In genomic region chr3:158711886-158712285, GRCh38 we compare ENCODE assay signal across 1 cellular context.
TF ChIP-seq lines count a peak whose summit lies in the region.

No MANE protein-coding gene starts in this region.

TF ChIP-seq in GM12878, 131 proteins besides CTCF, POLR2A, EP300 and RAD21 (continued from another document):
- TF ChIP-seq, protein P1, sequence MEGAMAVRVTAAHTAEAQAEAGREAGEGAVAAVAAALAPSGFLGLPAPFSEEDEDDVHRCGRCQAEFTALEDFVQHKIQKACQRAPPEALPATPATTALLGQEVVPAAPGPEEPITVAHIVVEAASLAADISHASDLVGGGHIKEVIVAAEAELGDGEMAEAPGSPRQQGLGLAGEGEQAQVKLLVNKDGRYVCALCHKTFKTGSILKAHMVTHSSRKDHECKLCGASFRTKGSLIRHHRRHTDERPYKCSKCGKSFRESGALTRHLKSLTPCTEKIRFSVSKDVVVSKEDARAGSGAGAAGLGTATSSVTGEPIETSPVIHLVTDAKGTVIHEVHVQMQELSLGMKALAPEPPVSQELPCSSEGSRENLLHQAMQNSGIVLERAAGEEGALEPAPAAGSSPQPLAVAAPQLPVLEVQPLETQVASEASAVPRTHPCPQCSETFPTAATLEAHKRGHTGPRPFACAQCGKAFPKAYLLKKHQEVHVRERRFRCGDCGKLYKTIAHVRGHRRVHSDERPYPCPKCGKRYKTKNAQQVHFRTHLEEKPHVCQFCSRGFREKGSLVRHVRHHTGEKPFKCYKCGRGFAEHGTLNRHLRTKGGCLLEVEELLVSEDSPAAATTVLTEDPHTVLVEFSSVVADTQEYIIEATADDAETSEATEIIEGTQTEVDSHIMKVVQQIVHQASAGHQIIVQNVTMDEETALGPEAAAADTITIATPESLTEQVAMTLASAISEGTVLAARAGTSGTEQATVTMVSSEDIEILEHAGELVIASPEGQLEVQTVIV (IDR thresholded peaks at IDR 0.05; ENCODE audit: borderline replicate concordance, partially characterized antibody) = no peak
- TF ChIP-seq IKZF2 (IDR thresholded peaks at IDR 0.05) (peak; percentile 11 to 38; a peak in 1 of 4 replicates), RUNX3 (IDR thresholded peaks at IDR 0.05; ENCODE audit: low read length) (0 out of 2 replicates have a peak, but pooled peaks have one; percentile 11), ZNF274 (IDR thresholded peaks at IDR 0.05; ENCODE audit: insufficient read depth, insufficient read length) (no peak), SIN3A (IDR thresholded peaks at IDR 0.05; ENCODE audit: low read depth, low read length) (no peak), GATAD2B (conservative IDR thresholded peaks at IDR 0.05; ENCODE audit: low read depth) (no peak), IKZF1 (conservative IDR thresholded peaks at IDR 0.05) (0 out of 2 replicates have a peak, but pooled peaks have one; percentile 23), SPI1 (IDR thresholded peaks at IDR 0.05; ENCODE audit: borderline replicate concordance, insufficient read depth, low read depth, low read length) (no peak), ZNF622 (IDR thresholded peaks at IDR 0.05) (no peak), CREB1 (IDR thresholded peaks at IDR 0.05; ENCODE audit: low read depth) (no peak), ZNF24 (IDR thresholded peaks at IDR 0.05) (no peak), TCF3 (IDR thresholded peaks at IDR 0.05; ENCODE audit: borderline replicate concordance, insufficient read depth, low read depth, low read length) (no peak), LARP7 (IDR thresholded peaks at IDR 0.05) (no peak)
- TF ChIP-seq, protein P2, sequence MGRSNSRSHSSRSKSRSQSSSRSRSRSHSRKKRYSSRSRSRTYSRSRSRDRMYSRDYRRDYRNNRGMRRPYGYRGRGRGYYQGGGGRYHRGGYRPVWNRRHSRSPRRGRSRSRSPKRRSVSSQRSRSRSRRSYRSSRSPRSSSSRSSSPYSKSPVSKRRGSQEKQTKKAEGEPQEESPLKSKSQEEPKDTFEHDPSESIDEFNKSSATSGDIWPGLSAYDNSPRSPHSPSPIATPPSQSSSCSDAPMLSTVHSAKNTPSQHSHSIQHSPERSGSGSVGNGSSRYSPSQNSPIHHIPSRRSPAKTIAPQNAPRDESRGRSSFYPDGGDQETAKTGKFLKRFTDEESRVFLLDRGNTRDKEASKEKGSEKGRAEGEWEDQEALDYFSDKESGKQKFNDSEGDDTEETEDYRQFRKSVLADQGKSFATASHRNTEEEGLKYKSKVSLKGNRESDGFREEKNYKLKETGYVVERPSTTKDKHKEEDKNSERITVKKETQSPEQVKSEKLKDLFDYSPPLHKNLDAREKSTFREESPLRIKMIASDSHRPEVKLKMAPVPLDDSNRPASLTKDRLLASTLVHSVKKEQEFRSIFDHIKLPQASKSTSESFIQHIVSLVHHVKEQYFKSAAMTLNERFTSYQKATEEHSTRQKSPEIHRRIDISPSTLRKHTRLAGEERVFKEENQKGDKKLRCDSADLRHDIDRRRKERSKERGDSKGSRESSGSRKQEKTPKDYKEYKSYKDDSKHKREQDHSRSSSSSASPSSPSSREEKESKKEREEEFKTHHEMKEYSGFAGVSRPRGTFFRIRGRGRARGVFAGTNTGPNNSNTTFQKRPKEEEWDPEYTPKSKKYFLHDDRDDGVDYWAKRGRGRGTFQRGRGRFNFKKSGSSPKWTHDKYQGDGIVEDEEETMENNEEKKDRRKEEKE (IDR thresholded peaks at IDR 0.05) = no peak
